ENCODE assay signal across 18 cellular contexts in genomic region chr2:1925928-1926327, GRCh38.
DNase-seq lines count a peak whose midpoint lies in the region; FAIRE-seq and TF ChIP-seq lines count a peak whose summit lies in the region.
"Had no signal": no experiment of that assay in that cellular context is flagged by ENCODE, and none has a peak within 500 bp of the region (broad histone marks: within the 10 kb centered on the region; RNA-seq: fewer than 3 reads in every experiment).

No MANE protein-coding gene starts in this region.

- no peak overlapping the region for H3K18ac ChIP-seq in H1 (ENCODE audit: extremely low read depth, low read length)
- H3K18ac ChIP-seq in mesendoderm (ENCODE audit: low read length), result no peak overlapping the region

- TF ChIP-seq POLR2A in H1 (IDR thresholded peaks at IDR 0.05; ENCODE audit: control extremely low read depth in 1 of 2, low read depth in 2 of 2, low read length in 2 of 2), result no peak

- H3K4me2 ChIP-seq in H1 (ENCODE audit: insufficient read depth in 1 of 2, low read depth in 2 of 2, low read length in 2 of 2) (no peak overlapping the region), mesendoderm (ENCODE audit: low read length) (no peak overlapping the region)

- H3K4me1 Mint-ChIP-seq in osteocyte (ENCODE audit: unreplicated experiment), result no peaks in the 10 kb centered on the region
- H3K4me1 Mint-ChIP-seq: CD4-positive, alpha-beta memory T cell had no signal

- H3K79me1 ChIP-seq in H1 (ENCODE audit: low read depth, low read length) (no peaks in the 10 kb centered on the region), mesendoderm (ENCODE audit: low read length) (no peaks in the 10 kb centered on the region)

- no peak for TF ChIP-seq RAD21 in H1 (IDR thresholded peaks at IDR 0.05 in 1 of 2, conservative IDR thresholded peaks at IDR 0.05 in 1 of 2; ENCODE audit: low read depth in 2 of 2, low read length in 2 of 2)

- peak overlapping the region; percentile 3; the same call in 1 of the 2 replicates for H2AFZ ChIP-seq in H1 (ENCODE audit: low read length)
- H2AFZ ChIP-seq: GM23248 had no signal

- H2AK5ac ChIP-seq in H1 (ENCODE audit: low read depth, low read length) (no peak overlapping the region), mesendoderm (ENCODE audit: low read length) (no peak overlapping the region)

- H3K23ac ChIP-seq in H1 (ENCODE audit: insufficient read length), result no peak overlapping the region
- no peak overlapping the region for H3K23ac ChIP-seq in mesendoderm (ENCODE audit: low read length)

- no peak for TF ChIP-seq EP300 in H1 (IDR thresholded peaks at IDR 0.05; ENCODE audit: borderline replicate concordance in 1 of 2, low read depth in 2 of 2, low read length in 2 of 2)

- H3K9me3 ChIP-seq in H1 (ENCODE audit: insufficient read depth in 2 of 2, low read depth in 1 of 2, low read length in 1 of 2), result no peaks in the 10 kb centered on the region

- DNase-seq in caudate nucleus (lab: John Stamatoyannopoulos, UW) (peak in 37 of 61 donors; percentile 25 to 84 (median 49)), H1 (ENCODE audit: low read depth in 1 of 2, low spot score in 2 of 2) (no peak), mesendoderm (peak; percentile 73), osteocyte (ENCODE audit: extremely low spot score, unreplicated experiment) (peak; percentile 38), H4 (ENCODE audit: low spot score) (no peak), urothelium cell line (ENCODE audit: low spot score) (no peak), foreskin fibroblast (no peak)
- DNase-seq in activated effector memory CD4-positive, alpha-beta T cell treated with Interleukin-2 at 50 U/mL for 16 hours, result no peak
- DNase-seq: C1 segment of cervical spinal cord; Calu3; CD4-positive, alpha-beta memory T cell; COR-L47; DND-41; GM23248; H7; HCEC 1CT had no signal

- H3K27me3 Mint-ChIP-seq in osteocyte (ENCODE audit: unreplicated experiment), result peaks cover 33% of the 10 kb centered on the region
- H3K27me3 Mint-ChIP-seq: CD4-positive, alpha-beta memory T cell had no signal

- H2BK20ac ChIP-seq in H1 (ENCODE audit: low read length), result no peak overlapping the region

- H4K8ac ChIP-seq in H1 (ENCODE audit: extremely low read depth, insufficient read depth, low read length) (no peak overlapping the region), mesendoderm (ENCODE audit: low read depth, low read length) (no peak overlapping the region)

- POLR2A ChIA-PET in H1 (lab: Charles Lee; ENCODE audit: partially characterized antibody), result no interaction called here

- H3K9ac ChIP-seq in H1 (replicated peaks in 1 of 4; ENCODE audit: extremely low read depth in 1 of 4, low read depth in 3 of 4, low read length in 3 of 4) (no peak overlapping the region), mesendoderm (ENCODE audit: low read length) (no peak overlapping the region)
- H3K9ac ChIP-seq: GM23248 had no signal

- H2BK15ac ChIP-seq in H1 (ENCODE audit: low read length), result no peak overlapping the region
- H2BK15ac ChIP-seq in mesendoderm (replicated peaks; ENCODE audit: low read depth), result no peak overlapping the region

- H3K14ac ChIP-seq in H1 (ENCODE audit: insufficient read length), result no peak overlapping the region

- H3K36me3 Mint-ChIP-seq in osteocyte (ENCODE audit: unreplicated experiment), result no peaks in the 10 kb centered on the region
- H3K36me3 Mint-ChIP-seq: CD4-positive, alpha-beta memory T cell had no signal

- H2BK12ac ChIP-seq in H1 (ENCODE audit: low read depth, low read length), result no peak overlapping the region

- WGBS in H1 (ENCODE audit: extremely low coverage in 1 of 2, insufficient coverage in 1 of 2, insufficient read length in 1 of 2, insufficient replicate concordance in 2 of 2, low coverage in 1 of 2, low lambda C conversion rate in 2 of 2, missing lambda C conversion rate in 1 of 2), 2 experiments, result 96% methylated on average over 8 of the region's 8 CpGs; no CpG with 5 or more reads in 1 of the 2 experiments
- WGBS in mesendoderm (ENCODE audit: extremely low coverage, insufficient coverage, low lambda C conversion rate), result no CpG with 5 or more reads among the region's 8 CpGs

- no peak overlapping the region for H3K4ac ChIP-seq in H1 (replicated peaks; ENCODE audit: insufficient read length, low read depth, low read length)
- H3K4ac ChIP-seq in mesendoderm (ENCODE audit: low read depth, low read length), result no peak overlapping the region

- H3K36me3 ChIP-seq in H1 (ENCODE audit: control insufficient read depth in 2 of 4, insufficient read depth in 4 of 4, low read length in 3 of 4) (no peaks in the 10 kb centered on the region), mesendoderm (ENCODE audit: control insufficient read depth, insufficient read depth, low read length) (no peaks in the 10 kb centered on the region)

- H2BK5ac ChIP-seq in H1 (ENCODE audit: low read depth, low read length) (no peak overlapping the region), mesendoderm (ENCODE audit: low read length) (no peak overlapping the region)

- no peak for TF ChIP-seq CTCF in H1 (IDR thresholded peaks at IDR 0.05; ENCODE audit: control extremely low read depth in 1 of 3, insufficient read depth in 1 of 3, low read depth in 1 of 3, low read length in 3 of 3)
- TF ChIP-seq CTCF in osteocyte (IDR thresholded peaks at IDR 0.05), result no peak
- TF ChIP-seq CTCF in foreskin fibroblast (IDR thresholded peaks at IDR 0.05; ENCODE audit: low read depth, low read length), result no peak

- H3K4me3 Mint-ChIP-seq in osteocyte (ENCODE audit: unreplicated experiment), result no peak overlapping the region
- H3K4me3 Mint-ChIP-seq: CD4-positive, alpha-beta memory T cell had no signal

- H4K20me1 ChIP-seq in H1 (replicated peaks in 1 of 2; ENCODE audit: control insufficient read depth in 1 of 2, insufficient read depth in 2 of 2, low read length in 2 of 2), result no peaks in the 10 kb centered on the region

- no peaks in the 10 kb centered on the region for H3K9me3 Mint-ChIP-seq in osteocyte (ENCODE audit: unreplicated experiment)
- H3K9me3 Mint-ChIP-seq: CD4-positive, alpha-beta memory T cell had no signal

- no peak overlapping the region for H2BK120ac ChIP-seq in H1 (replicated peaks; ENCODE audit: low read depth, low read length)
- H2BK120ac ChIP-seq in mesendoderm (ENCODE audit: low read depth, low read length), result no peak overlapping the region

- no peak overlapping the region for H3K27ac Mint-ChIP-seq in osteocyte (ENCODE audit: unreplicated experiment)
- H3K27ac Mint-ChIP-seq: CD4-positive, alpha-beta memory T cell had no signal

- H3K56ac ChIP-seq in H1 (replicated peaks; ENCODE audit: insufficient read length, low read depth, low read length), result no peak overlapping the region
- H3K56ac ChIP-seq in mesendoderm (ENCODE audit: low read length), result no peak overlapping the region

- H3K79me2 ChIP-seq in H1 (ENCODE audit: control insufficient read depth in 1 of 2, insufficient read depth in 2 of 2, low read length in 2 of 2) (no peaks in the 10 kb centered on the region), mesendoderm (ENCODE audit: control insufficient read depth, insufficient read depth, low read length) (no peaks in the 10 kb centered on the region)

- no peaks in the 10 kb centered on the region; a peak in 2 of 7 replicates for H3K27me3 ChIP-seq in H1 (replicated peaks in 1 of 4; ENCODE audit: control insufficient read depth in 3 of 4, extremely low read depth in 1 of 4, insufficient read depth in 3 of 4, low read length in 3 of 4)
- no peaks in the 10 kb centered on the region for H3K27me3 ChIP-seq in mesendoderm (ENCODE audit: insufficient read depth, low read length, poor library complexity)

- H4K91ac ChIP-seq in H1 (replicated peaks; ENCODE audit: insufficient read length, low read length), result no peak overlapping the region

- H3K4me3 ChIP-seq in H1 (ENCODE audit: extremely low read depth in 1 of 4, insufficient read depth in 2 of 4, low read depth in 3 of 4, low read length in 4 of 4) (no peak overlapping the region), mesendoderm (ENCODE audit: low read length) (no peak overlapping the region), foreskin fibroblast (ENCODE audit: low read depth in 1 of 2, low read length in 2 of 2) (no peak overlapping the region)
- H3K4me3 ChIP-seq: GM23248 had no signal

- H3K27ac ChIP-seq in caudate nucleus (ENCODE audit: low read depth, low read length) (no peak overlapping the region), H1 (ENCODE audit: low read depth, low read length) (no peak overlapping the region), mesendoderm (ENCODE audit: low read depth, low read length) (no peak overlapping the region)
- H3K27ac ChIP-seq: GM23248 had no signal

- H3K23me2 ChIP-seq in H1 (ENCODE audit: low read depth, low read length), result no peaks in the 10 kb centered on the region

- H4K5ac ChIP-seq in H1 (ENCODE audit: insufficient read length, low read depth, low read length), result no peak overlapping the region
- H4K5ac ChIP-seq in mesendoderm (ENCODE audit: low read length), result no peak overlapping the region

- CTCF ChIA-PET in H1 (lab: Charles Lee; ENCODE audit: partially characterized antibody), result interaction anchor here (0.7 to 2.5 kb wide), 7 partner anchors 10 to 194 kb away, joined by 3 to 11 read pairs (median 5); no protein-coding TSS in a partner anchor

- FAIRE-seq in H1 (lab: Jason Lieb, UNC), result no peak
- FAIRE-seq in urothelium cell line (lab: Jason Lieb, UNC), result no peak
- FAIRE-seq: G401.6, GM12892 had no signal

- H3K4me1 ChIP-seq in H1 (replicated peaks in 1 of 4; ENCODE audit: control insufficient read depth in 3 of 4, insufficient read depth in 4 of 4, low read length in 3 of 4) (no peaks in the 10 kb centered on the region), mesendoderm (ENCODE audit: control insufficient read depth, low read depth, low read length) (no peaks in the 10 kb centered on the region)

TF ChIP-seq in H1, 55 proteins besides CTCF, POLR2A, EP300 and RAD21:
- TF ChIP-seq ASH2L (IDR thresholded peaks at IDR 0.05; ENCODE audit: low read length) (no peak), BRCA1 (IDR thresholded peaks at IDR 0.05; ENCODE audit: low read depth, low read length) (no peak), KDM4A (IDR thresholded peaks at IDR 0.05; ENCODE audit: low read depth, low read length, severe bottlenecking) (no peak), ATF2 (IDR thresholded peaks at IDR 0.05; ENCODE audit: low read length) (no peak), EZH2 (IDR thresholded peaks at IDR 0.05; ENCODE audit: low read depth, low read length, severe bottlenecking) (no peak), KDM5A (IDR thresholded peaks at IDR 0.05; ENCODE audit: low read length) (no peak), SP1 (IDR thresholded peaks at IDR 0.05; ENCODE audit: low read depth, low read length) (no peak)

Comparison
In these comparisons a context has a peak if more than half of its experiments do, and no peak if none do; other contexts are left out.
1. DNase-seq: peak in caudate nucleus (37 of 61), mesendoderm (single experiment) and osteocyte (single experiment); none in H1 (0 of 2), H4 (single experiment), urothelium cell line (single experiment), foreskin fibroblast (0 of 2) and activated effector memory CD4-positive, alpha-beta T cell treated with Interleukin-2 at 50 U/mL for 16 hours (single experiment).